Comparison of ENCODE assay signal across 8 cellular contexts in the genomic region with DNA sequence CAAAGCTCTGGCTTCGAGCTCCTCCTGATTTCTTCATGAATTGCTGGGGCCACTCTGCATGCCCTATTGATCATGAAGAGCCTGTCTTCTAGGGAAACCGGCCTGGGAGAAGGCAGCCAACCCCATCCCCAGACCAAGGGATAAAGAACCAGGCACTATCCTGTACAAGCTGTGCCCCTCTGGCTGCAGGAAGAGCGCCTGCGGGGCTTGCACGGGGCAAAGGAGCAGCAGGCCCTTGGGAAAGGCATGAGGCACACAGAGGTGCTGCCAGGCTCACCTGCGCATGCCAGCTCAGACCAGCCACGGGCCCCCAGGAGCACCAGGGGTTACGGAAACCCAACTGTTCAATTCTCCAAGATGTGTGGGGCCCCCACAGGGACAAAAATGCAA. TPM values are rescaled to one million over a fixed set of nuclear protein-coding genes. Genes with fewer than 3 reads are reported as not detected.
DNase-seq lines count a peak whose midpoint lies in the region; ATAC-seq and TF ChIP-seq lines count a peak whose summit lies in the region.

No MANE protein-coding gene starts in this region.

- H3K9me3 ChIP-seq in ascending aorta: no peaks in the 10 kb centered on the region
- H3K9me3 ChIP-seq in lower lobe of right lung: no peaks in the 10 kb centered on the region
- no peaks in the 10 kb centered on the region for H3K9me3 ChIP-seq in upper lobe of left lung

- no peak for TF ChIP-seq POLR2A in upper lobe of left lung (IDR thresholded peaks at IDR 0.05)

- H3K27me3 ChIP-seq in ascending aorta (no peaks in the 10 kb centered on the region), lower lobe of right lung (ENCODE audit: low read depth) (no peaks in the 10 kb centered on the region), upper lobe of left lung (no peaks in the 10 kb centered on the region)

- H3K4me3 ChIP-seq in ascending aorta (peak overlapping the region; percentile 97 to 99), lower lobe of right lung (peak overlapping the region; percentile 87), upper lobe of left lung (peak overlapping the region in 3 of 4 donors; percentile 75 to 87 (median 77))

- H3K36me3 ChIP-seq in ascending aorta (no peaks in the 10 kb centered on the region), lower lobe of right lung (peaks cover 4% of the 10 kb centered on the region), upper lobe of left lung (no peaks in the 10 kb centered on the region)

- intact Hi-C loops in ascending aorta (cut with DNase I) (loop anchor here (2.0 to 5.0 kb wide), 4 partner anchors 71 to 219 kb away; a partner anchor contains a TSS), lower lobe of right lung (cut with DNase I) (loop anchor here (5.0 kb wide), 1 partner anchor 81 kb away; no protein-coding TSS in a partner anchor)

- TF ChIP-seq CTCF in ascending aorta (IDR thresholded peaks at IDR 0.05) (no peak), lower lobe of right lung (IDR thresholded peaks at IDR 0.05) (no peak), upper lobe of left lung (IDR thresholded peaks at IDR 0.05) (no peak)

- peak overlapping the region; percentile 86 for H3K4me3 Mint-ChIP-seq in activated naive CD4-positive, alpha-beta T cell treated with anti-CD3 and anti-CD28 coated beads, Interleukin-2, amount 50 U/mL, for 24 hours

- WGBS in upper lobe of left lung, 2 donors: 58 to 80% methylated on average over 2 to 8 of the region's 8 CpGs

- no peak for TF ChIP-seq EP300 in upper lobe of left lung (IDR thresholded peaks at IDR 0.05)

- no peaks in the 10 kb centered on the region for H3K9me3 Mint-ChIP-seq in activated naive CD4-positive, alpha-beta T cell treated with anti-CD3 and anti-CD28 coated beads, Interleukin-2, amount 50 U/mL, for 24 hours

- H3K27ac ChIP-seq in ascending aorta (peak overlapping the region; percentile 62 to 100), lower lobe of right lung (peak overlapping the region; percentile 94), upper lobe of left lung (peak overlapping the region; percentile 20 to 99 (median 92))

- no peak for DNase-seq in activated naive CD4-positive, alpha-beta T cell (lab: John Stamatoyannopoulos, UW)
- no peak for DNase-seq in ascending aorta (ENCODE audit: low spot score in 2 of 2)
- no peak for DNase-seq in lower lobe of right lung
- no peak for DNase-seq in upper lobe of left lung
- no peak for DNase-seq in NCI-H2107 treated with DMSO at 0.1 percent for 48 hours (lab: John Stamatoyannopoulos, UW; ENCODE audit: unreplicated experiment)
- DNase-seq in KG1 (lab: John Stamatoyannopoulos, UW): no peak

- H3K4me1 Mint-ChIP-seq in activated naive CD4-positive, alpha-beta T cell treated with anti-CD3 and anti-CD28 coated beads, Interleukin-2, amount 50 U/mL, for 24 hours: peaks cover 28% of the 10 kb centered on the region

- ATAC-seq in lower lobe of right lung (no peak), upper lobe of left lung (ENCODE audit: low FRiP score in 2 of 2) (no peak), GM18511 (IDR thresholded peaks at IDR 0.05; ENCODE audit: unreplicated experiment) (no peak)

- no peak overlapping the region for H3K27ac Mint-ChIP-seq in activated naive CD4-positive, alpha-beta T cell treated with anti-CD3 and anti-CD28 coated beads, Interleukin-2, amount 50 U/mL, for 24 hours

- no peaks in the 10 kb centered on the region for H3K27me3 Mint-ChIP-seq in activated naive CD4-positive, alpha-beta T cell treated with anti-CD3 and anti-CD28 coated beads, Interleukin-2, amount 50 U/mL, for 24 hours

- peaks cover 9 to 28% of the 10 kb centered on the region in 2 donors for H3K4me1 ChIP-seq in ascending aorta
- peaks cover 46% of the 10 kb centered on the region for H3K4me1 ChIP-seq in lower lobe of right lung
- peaks cover 23 to 40% (median 36%) of the 10 kb centered on the region in 4 donors for H3K4me1 ChIP-seq in upper lobe of left lung

- H3K36me3 Mint-ChIP-seq in activated naive CD4-positive, alpha-beta T cell treated with anti-CD3 and anti-CD28 coated beads, Interleukin-2, amount 50 U/mL, for 24 hours: no peaks in the 10 kb centered on the region

RNA-seq across cellular contexts. Expression of a gene that starts 2.1 kb away (rescaled TPM):
- total RNA-seq in ascending aorta (85.3 TPM), lower lobe of right lung (129 TPM), upper lobe of left lung (100 to 1,000 TPM in 3 of 6 donors, 10 to 100 TPM in 3; 41.9 to 128 (median 86.1) TPM)
